Comparison of ENCODE assay signal across 8 cellular contexts in genomic region chr7:131507592-131508331, GRCh38. TPM values are rescaled to one million over a fixed set of nuclear protein-coding genes. Genes with fewer than 3 reads are reported as not detected.
A peak's percentile ranks its signal among the peaks of the same experiment; 100 is the strongest.
DNase-seq lines count a peak whose midpoint lies in the region; ATAC-seq and TF ChIP-seq lines count a peak whose summit lies in the region.

No MANE protein-coding gene starts in this region.

- no peak overlapping the region for H3K27ac Mint-ChIP-seq in activated naive CD8-positive, alpha-beta T cell

- H3K4me1 Mint-ChIP-seq in activated naive CD8-positive, alpha-beta T cell (ENCODE audit: low read depth): peaks cover 29% of the 10 kb centered on the region

- peak overlapping the region; percentile 54 for H3K4me2 ChIP-seq in DND-41 (ENCODE audit: insufficient read depth, low read length)
- no peak overlapping the region for H3K4me2 ChIP-seq in SU-DHL-6 (ENCODE audit: low read depth, low read length, poor library complexity, severe bottlenecking)

- H3K27ac ChIP-seq in DND-41 (ENCODE audit: low read length) (no peak overlapping the region), SU-DHL-6 (ENCODE audit: low read depth, low read length) (no peak overlapping the region), heart left ventricle (peak overlapping the region in 6 of 12 donors; percentile 21 to 59 (median 27)), vagina (no peak overlapping the region)

- no peaks in the 10 kb centered on the region; the same call in 1 of the 2 replicates for H4K20me1 ChIP-seq in DND-41 (ENCODE audit: insufficient read depth, low read length)
- no peaks in the 10 kb centered on the region for H4K20me1 ChIP-seq in SU-DHL-6 (ENCODE audit: low read depth, low read length)

- no peaks in the 10 kb centered on the region for H3K9me2 ChIP-seq in SU-DHL-6 (replicated peaks; ENCODE audit: insufficient read depth, low read length)

- ATAC-seq in DND-41 (ENCODE audit: insufficient read depth, low read depth) (peak; percentile 92), heart left ventricle (peak; percentile 54 to 72 (median 66))

- H3K36me3 Mint-ChIP-seq in activated naive CD8-positive, alpha-beta T cell: peaks cover 2% of the 10 kb centered on the region

- no peaks in the 10 kb centered on the region for H3K36me3 ChIP-seq in DND-41 (ENCODE audit: insufficient read depth, low read length)
- H3K36me3 ChIP-seq in SU-DHL-6 (ENCODE audit: low read length): no peaks in the 10 kb centered on the region
- H3K36me3 ChIP-seq in heart left ventricle: peaks cover 0 to 76% (median 44%) of the 10 kb centered on the region in 9 donors
- no peaks in the 10 kb centered on the region for H3K36me3 ChIP-seq in vagina

- DNase-seq in DND-41 (peak; percentile 84), H4 (ENCODE audit: low spot score) (peak; percentile 60), NCI-H1048 (lab: John Stamatoyannopoulos, UW) (peak; percentile 20), heart left ventricle (peak; percentile 82 to 92 (median 84)), putamen (ENCODE audit: low spot score) (peak; percentile 63), vagina (ENCODE audit: extremely low spot score in 2 of 2) (no peak)

- H3K79me2 ChIP-seq in DND-41 (ENCODE audit: insufficient read depth, low read length) (no peaks in the 10 kb centered on the region), SU-DHL-6 (ENCODE audit: insufficient read depth, low read length) (no peaks in the 10 kb centered on the region)

- H3K9me3 ChIP-seq in DND-41 (ENCODE audit: insufficient read depth, low read length, severe bottlenecking): no peaks in the 10 kb centered on the region
- no peaks in the 10 kb centered on the region for H3K9me3 ChIP-seq in SU-DHL-6 (ENCODE audit: insufficient read depth, low read length)
- no peaks in the 10 kb centered on the region for H3K9me3 ChIP-seq in heart left ventricle
- no peaks in the 10 kb centered on the region for H3K9me3 ChIP-seq in vagina

- H3K4me1 ChIP-seq in DND-41 (ENCODE audit: insufficient read depth, low read length) (peaks cover 7% of the 10 kb centered on the region), heart left ventricle (peaks cover 10 to 63% (median 45%) of the 10 kb centered on the region in 12 donors), vagina (peaks cover 24% of the 10 kb centered on the region)

- H2AFZ ChIP-seq in DND-41 (ENCODE audit: low read depth, low read length) (peak overlapping the region; percentile 53), SU-DHL-6 (ENCODE audit: low read depth, low read length, severe bottlenecking) (no peak overlapping the region)

- peak overlapping the region; percentile 47 for H3K4me3 Mint-ChIP-seq in activated naive CD8-positive, alpha-beta T cell

- intact Hi-C loops in heart left ventricle (cut with DNase I) (loop anchor here (1.0 to 10.0 kb wide), 9 partner anchors 33 to 148 kb away; partner anchors contain the start of gene PODXL (in 1 of the 10)), vagina (cut with DNase I) (loop anchor here (5.0 kb wide), 1 partner anchor 150 kb away; no protein-coding TSS in a partner anchor)

- H3K9ac ChIP-seq in DND-41 (ENCODE audit: low read depth, low read length): no peak overlapping the region
- H3K9ac ChIP-seq in SU-DHL-6 (ENCODE audit: low read length): no peak overlapping the region

- no peaks in the 10 kb centered on the region for H3K9me3 Mint-ChIP-seq in activated naive CD8-positive, alpha-beta T cell (ENCODE audit: low read depth)

- 17 to 23% (median 19%) methylated on average over 12 to 14 of the region's 14 CpGs for WGBS in heart left ventricle, 4 donors

- peak overlapping the region in 1 of 2 experiments; percentile 11; a peak in 1 of 4 replicates for H3K4me3 ChIP-seq in DND-41 (ENCODE audit: low read depth in 1 of 2, low read length in 2 of 2)
- no peak overlapping the region for H3K4me3 ChIP-seq in SU-DHL-6 (ENCODE audit: insufficient read depth, low read length, poor library complexity, severe bottlenecking)
- peak overlapping the region in 3 of 12 donors; percentile 10 to 19 (median 10) for H3K4me3 ChIP-seq in heart left ventricle
- H3K4me3 ChIP-seq in vagina: no peak overlapping the region

- TF ChIP-seq CTCF in DND-41 (IDR thresholded peaks at IDR 0.05; ENCODE audit: borderline replicate concordance, extremely low read depth, low read length, poor library complexity, severe bottlenecking) (peak; percentile 93), SU-DHL-6 (IDR thresholded peaks at IDR 0.05; ENCODE audit: insufficient read depth, low read length, poor library complexity, severe bottlenecking) (peak; percentile 87), heart left ventricle (IDR thresholded peaks at IDR 0.05) (peak; percentile 90 to 98 (median 94)), vagina (IDR thresholded peaks at IDR 0.05) (peak; percentile 82 to 89 (median 88))

- peaks cover 6% of the 10 kb centered on the region for H3K27me3 Mint-ChIP-seq in activated naive CD8-positive, alpha-beta T cell

- no peaks in the 10 kb centered on the region for H3F3A ChIP-seq in SU-DHL-6 (ENCODE audit: insufficient read depth)

- no peaks in the 10 kb centered on the region for H3K27me3 ChIP-seq in DND-41 (ENCODE audit: insufficient read depth, low read length, poor library complexity)
- H3K27me3 ChIP-seq in SU-DHL-6 (ENCODE audit: low read length): no peaks in the 10 kb centered on the region
- no peaks in the 10 kb centered on the region for H3K27me3 ChIP-seq in heart left ventricle
- H3K27me3 ChIP-seq in vagina: no peaks in the 10 kb centered on the region

- TF ChIP-seq POLR2A in heart left ventricle (IDR thresholded peaks at IDR 0.05): no peak
- no peak for TF ChIP-seq POLR2A in vagina (IDR thresholded peaks at IDR 0.05)

RNA-seq across cellular contexts. Expression of gene PODXL, which starts 48.7 kb away (rescaled TPM):
- total RNA-seq in H4 (2014; rRNA removed; shearing (Covaris generic)): 3.5 and 4.0 TPM in 2 replicates
- total RNA-seq in heart left ventricle: 100 to 1,000 TPM in 1 of 9 donors, 10 to 100 TPM in 8; 57.7 to 230 (median 75.1) TPM
- 10 to 100 TPM; 30.9 to 64.6 TPM for polyA plus RNA-seq in heart left ventricle
- 26.0 TPM for total RNA-seq in vagina

Comparison
In these comparisons a context has a peak if more than half of its experiments do, and no peak if none do; other contexts are left out.
1. DNase-seq: peak in DND-41 (single experiment), H4 (single experiment), NCI-H1048 (single experiment), heart left ventricle (5 of 5) and putamen (single experiment); none in vagina (0 of 2).
2. Peak in every context shown above with its lines, with median percentiles within 50 percentile points of each other: CTCF ChIP-seq.